In genomic region chr11:111926505-111927391, GRCh38 we compare ENCODE assay signal across 8 cellular contexts. TPM values are rescaled to one million over a fixed set of nuclear protein-coding genes. Genes with fewer than 3 reads are reported as not detected.
DNase-seq lines count a peak whose midpoint lies in the region; ATAC-seq and TF ChIP-seq lines count a peak whose summit lies in the region.

No MANE protein-coding gene starts in this region.

- H4K20me1 ChIP-seq in GM23338 (replicated peaks; ENCODE audit: insufficient read depth), result no peaks in the 10 kb centered on the region
- no peaks in the 10 kb centered on the region for H4K20me1 ChIP-seq in fibroblast of lung (ENCODE audit: control insufficient read depth, extremely low read depth, insufficient read depth, low read length)

- peaks cover 20% of the 10 kb centered on the region for H3K4me1 ChIP-seq in GM23338 (ENCODE audit: insufficient read depth)
- peaks cover 11% of the 10 kb centered on the region for H3K4me1 ChIP-seq in fibroblast of lung (ENCODE audit: control insufficient read depth, extremely low read depth, insufficient read depth, low read length)
- H3K4me1 ChIP-seq in naive thymus-derived CD4-positive, alpha-beta T cell (ENCODE audit: control insufficient read depth in 2 of 2, insufficient read depth in 2 of 2, low read length in 2 of 2), result peaks cover 0 to 5% of the 10 kb centered on the region in 2 donors

- peak overlapping the region; percentile 74 for H3K4me2 ChIP-seq in GM23338
- peak overlapping the region; percentile 89 for H3K4me2 ChIP-seq in fibroblast of lung (ENCODE audit: extremely low read depth, insufficient read depth, low read length)

- peaks cover 5% of the 10 kb centered on the region for H3K27me3 Mint-ChIP-seq in GM23338 (ENCODE audit: insufficient read depth, low read depth, poor library complexity)
- peaks cover 0 to 5% (median 0%) of the 10 kb centered on the region in 5 donors for H3K27me3 Mint-ChIP-seq in naive thymus-derived CD4-positive, alpha-beta T cell
- no peaks in the 10 kb centered on the region for H3K27me3 Mint-ChIP-seq in stimulated activated memory B cell treated with anti-CD40 and anti-IgM and Interleukin-4, amounts not matched to agents 10 μg/mL and 1 μg/mL and 100 μg/mL, for 72 hours

- H3K27ac Mint-ChIP-seq in GM23338, result peak overlapping the region; percentile 97
- peak overlapping the region; percentile 83 to 96 (median 92) for H3K27ac Mint-ChIP-seq in naive thymus-derived CD4-positive, alpha-beta T cell
- H3K27ac Mint-ChIP-seq in stimulated activated memory B cell treated with anti-CD40 and anti-IgM and Interleukin-4, amounts not matched to agents 10 μg/mL and 1 μg/mL and 100 μg/mL, for 72 hours, result peak overlapping the region; percentile 80

- H3K36me3 ChIP-seq in GM23338 (ENCODE audit: insufficient read depth) (no peaks in the 10 kb centered on the region), fibroblast of lung (ENCODE audit: control insufficient read depth, insufficient read depth, low read length) (no peaks in the 10 kb centered on the region)
- H3K36me3 ChIP-seq in naive thymus-derived CD4-positive, alpha-beta T cell (ENCODE audit: control insufficient read depth in 2 of 3, insufficient read depth in 3 of 3, low read length in 3 of 3), result no peaks in the 10 kb centered on the region

- H3K9me3 ChIP-seq in fibroblast of lung (ENCODE audit: control insufficient read depth, insufficient read depth, low read depth, low read length), result no peaks in the 10 kb centered on the region
- H3K9me3 ChIP-seq in naive thymus-derived CD4-positive, alpha-beta T cell (ENCODE audit: control insufficient read depth in 2 of 3, low read length in 3 of 3), result no peaks in the 10 kb centered on the region

- intact Hi-C loops in naive thymus-derived CD4-positive, alpha-beta T cell (cut with micrococcal nuclease), result loop anchor here (1.0 to 5.0 kb wide), 15 partner anchors 10 to 1498 kb away; partner anchors contain the start of genes ALG9 (in 2 of the 2), CFAP68 (in 2 of the 2), DLAT (in 2 of the 2) and FDXACB1 (in 2 of the 2)

- peak overlapping the region; percentile 99 for H2AFZ ChIP-seq in GM23338
- peak overlapping the region; percentile 87 for H2AFZ ChIP-seq in fibroblast of lung (ENCODE audit: low read length)

- peak overlapping the region; percentile 51 for H3K4me3 ChIP-seq in GM23338
- H3K4me3 ChIP-seq in fibroblast of lung (replicated peaks in 1 of 4; ENCODE audit: control extremely low read depth in 1 of 4, insufficient read depth in 1 of 4, low read depth in 3 of 4, low read length in 4 of 4), result peak overlapping the region; percentile 41 to 64 (median 53)
- H3K4me3 ChIP-seq in naive thymus-derived CD4-positive, alpha-beta T cell (ENCODE audit: low read length), result peak overlapping the region; percentile 61

- peak; percentile 90 for ATAC-seq in GM23338
- peak; percentile 96 for ATAC-seq in naive thymus-derived CD4-positive, alpha-beta T cell
- ATAC-seq in stimulated activated memory B cell treated with anti-CD40 and anti-IgM and Interleukin-4, amounts not matched to agents 10 μg/mL and 1 μg/mL and 100 μg/mL, for 72 hours, result peak; percentile 98

- DNase-seq in Daoy (ENCODE audit: low read depth) (peak; percentile 97), GM23338 (ENCODE audit: low spot score) (peak; percentile 98), Kasumi-1 (lab: John Stamatoyannopoulos, UW) (peak; percentile 88 to 90), RKO (ENCODE audit: low spot score) (peak; percentile 95), fibroblast of lung (ENCODE audit: low read depth in 2 of 2) (peak; percentile 96 to 97)
- peak; percentile 88 to 92 for DNase-seq in activated T-helper 1 cell treated with anti-CD3 and anti-CD28 coated beads, Interleukin-2, amount 50 U/mL, for 16 hours (ENCODE audit: low read depth in 1 of 2, low spot score in 1 of 2)
- peak; percentile 91 to 98 (median 96) for DNase-seq in naive thymus-derived CD4-positive, alpha-beta T cell

- CTCF ChIA-PET in naive thymus-derived CD4-positive, alpha-beta T cell (lab: Charles Lee), result interaction anchor here (0.6 to 1.7 kb wide), 9 partner anchors 9 to 155 kb away, joined by 3 to 8 read pairs (median 4); partner anchors contain the start of gene ALG9

- H3K9me2 ChIP-seq in GM23338 (ENCODE audit: insufficient read depth), result no peaks in the 10 kb centered on the region

- H3K9me3 Mint-ChIP-seq in GM23338, result no peaks in the 10 kb centered on the region
- peaks cover 0 to 2% (median 0%) of the 10 kb centered on the region in 11 donors for H3K9me3 Mint-ChIP-seq in naive thymus-derived CD4-positive, alpha-beta T cell
- H3K9me3 Mint-ChIP-seq in stimulated activated memory B cell treated with anti-CD40 and anti-IgM and Interleukin-4, amounts not matched to agents 10 μg/mL and 1 μg/mL and 100 μg/mL, for 72 hours, result no peaks in the 10 kb centered on the region

- no peaks in the 10 kb centered on the region for H3K36me3 Mint-ChIP-seq in GM23338 (ENCODE audit: low read depth)
- no peaks in the 10 kb centered on the region for H3K36me3 Mint-ChIP-seq in naive thymus-derived CD4-positive, alpha-beta T cell
- no peaks in the 10 kb centered on the region for H3K36me3 Mint-ChIP-seq in stimulated activated memory B cell treated with anti-CD40 and anti-IgM and Interleukin-4, amounts not matched to agents 10 μg/mL and 1 μg/mL and 100 μg/mL, for 72 hours

- H3K4me3 Mint-ChIP-seq in GM23338, result peak overlapping the region; percentile 78
- H3K4me3 Mint-ChIP-seq in naive thymus-derived CD4-positive, alpha-beta T cell, result peak overlapping the region; percentile 76 to 91 (median 87)
- peak overlapping the region; percentile 84 for H3K4me3 Mint-ChIP-seq in stimulated activated memory B cell treated with anti-CD40 and anti-IgM and Interleukin-4, amounts not matched to agents 10 μg/mL and 1 μg/mL and 100 μg/mL, for 72 hours

- H3F3A ChIP-seq in GM23338 (replicated peaks; ENCODE audit: low read depth), result no peaks in the 10 kb centered on the region; the same call in 1 of the 2 replicates

- H3K4me1 Mint-ChIP-seq in GM23338, result peaks cover 29% of the 10 kb centered on the region
- peaks cover 0 to 19% (median 16%) of the 10 kb centered on the region in 7 donors for H3K4me1 Mint-ChIP-seq in naive thymus-derived CD4-positive, alpha-beta T cell
- H3K4me1 Mint-ChIP-seq in stimulated activated memory B cell treated with anti-CD40 and anti-IgM and Interleukin-4, amounts not matched to agents 10 μg/mL and 1 μg/mL and 100 μg/mL, for 72 hours, result peaks cover 17% of the 10 kb centered on the region

- H3K9ac ChIP-seq in fibroblast of lung (ENCODE audit: insufficient read depth, low read length), result peak overlapping the region; percentile 47

- TF ChIP-seq CTCF in GM23338 (conservative IDR thresholded peaks at IDR 0.05; ENCODE audit: low read depth in 2 of 2) (no peak), fibroblast of lung (conservative IDR thresholded peaks at IDR 0.05 in 1 of 2, IDR thresholded peaks at IDR 0.05 in 1 of 2; ENCODE audit: low read depth in 1 of 2, low read length in 2 of 2) (no peak)

- H3K79me2 ChIP-seq in GM23338 (replicated peaks; ENCODE audit: insufficient read depth) (no peaks in the 10 kb centered on the region), fibroblast of lung (ENCODE audit: control insufficient read depth, insufficient read depth, low read length) (no peaks in the 10 kb centered on the region)

- peak overlapping the region; percentile 94 for H3K27ac ChIP-seq in GM23338 (ENCODE audit: low read depth)
- H3K27ac ChIP-seq in fibroblast of lung (ENCODE audit: insufficient read depth, low read length), result peak overlapping the region; percentile 75
- H3K27ac ChIP-seq in naive thymus-derived CD4-positive, alpha-beta T cell (ENCODE audit: low read depth, low read length), result peak overlapping the region; percentile 76

- H3K27me3 ChIP-seq in GM23338 (ENCODE audit: insufficient read depth) (no peaks in the 10 kb centered on the region), fibroblast of lung (ENCODE audit: control insufficient read depth, insufficient read depth, low read length) (no peaks in the 10 kb centered on the region)
- H3K27me3 ChIP-seq in naive thymus-derived CD4-positive, alpha-beta T cell (ENCODE audit: control insufficient read depth in 2 of 2, insufficient read depth in 2 of 2, low read length in 2 of 2), result no peaks in the 10 kb centered on the region

- POLR2A ChIA-PET in naive thymus-derived CD4-positive, alpha-beta T cell (lab: Charles Lee), result interaction anchor here (0.6 to 2.8 kb wide), 21 partner anchors 10 to 181 kb away, joined by 3 to 22 read pairs (median 4); partner anchors contain the start of genes ALG9, CFAP68, DIXDC1 and DLAT

RNA-seq across cellular contexts. Expression of gene C11orf52, which starts 8.0 kb away (rescaled TPM):
- not detected in 2 replicates for total RNA-seq in Daoy (2014; rRNA removed; shearing (Covaris generic))
- total RNA-seq in GM23338 (2014; rRNA removed; shearing (Covaris generic)), result 1.0 TPM in 1 of 2 replicates, not detected in the other
- polyA plus RNA-seq in GM23338 (2016; fragmentation: Nextera tagmentation; extraction: Ambion mirVana) (4.1 and 4.7 TPM in 2 replicates), fibroblast of lung (0.32 and 1.3 TPM in 2 replicates)
- total RNA-seq in fibroblast of lung, result 0.51 and 0.99 TPM in 2 replicates
- polyA plus RNA-seq in fibroblast of lung (2012), result 0.39 and 1.4 TPM in 2 replicates
- polyA minus RNA-seq in fibroblast of lung (ENCODE audit: low replicate concordance), result not detected in 2 replicates
- total RNA-seq in naive thymus-derived CD4-positive, alpha-beta T cell, result not detected
- polyA plus RNA-seq in naive thymus-derived CD4-positive, alpha-beta T cell, result under 1 TPM in 1 of 2 donors, not detected in 1; 0.26 TPM

RNA-seq across cellular contexts. Expression of gene DIXDC1, which starts 10.4 kb away (rescaled TPM):
- total RNA-seq in Daoy (2014; rRNA removed; shearing (Covaris generic)), result 7.1 and 9.0 TPM in 2 replicates
- total RNA-seq in GM23338 (2014; rRNA removed; shearing (Covaris generic)), result 17.2 and 18.1 TPM in 2 replicates
- 9.4 and 9.6 TPM in 2 replicates for polyA plus RNA-seq in GM23338 (2016; fragmentation: Nextera tagmentation; extraction: Ambion mirVana)
- total RNA-seq in fibroblast of lung, result 18.2 and 19.8 TPM in 2 replicates
- polyA plus RNA-seq in fibroblast of lung, result 8.4 and 14.3 TPM in 2 replicates
- polyA plus RNA-seq in fibroblast of lung (2012), result 5.4 and 9.8 TPM in 2 replicates
- 1.4 and 2.4 TPM in 2 replicates for polyA minus RNA-seq in fibroblast of lung (ENCODE audit: low replicate concordance)
- 10 to 100 TPM in 1 of 5 experiments, 1 to 10 TPM in 2, under 1 TPM in 2; 0.50 to 10.4 (median 1.3) TPM for total RNA-seq in naive thymus-derived CD4-positive, alpha-beta T cell
- polyA plus RNA-seq in naive thymus-derived CD4-positive, alpha-beta T cell, result 1 to 10 TPM in 1 of 2 donors, under 1 TPM in 1; 0.76 to 2.0 TPM

RNA-seq across cellular contexts. Expression of gene HSPB2, which starts 14.2 kb away (rescaled TPM):
- total RNA-seq in Daoy (2014; rRNA removed; shearing (Covaris generic)), result not detected in 2 replicates
- 1.0 and 3.5 TPM in 2 replicates for total RNA-seq in GM23338 (2014; rRNA removed; shearing (Covaris generic))
- polyA plus RNA-seq in GM23338 (2016; fragmentation: Nextera tagmentation; extraction: Ambion mirVana) (2.2 and 2.6 TPM in 2 replicates), fibroblast of lung (0.94 and 2.5 TPM in 2 replicates)
- total RNA-seq in fibroblast of lung, result 2.1 and 2.8 TPM in 2 replicates
- polyA plus RNA-seq in fibroblast of lung (2012), result 2.8 and 7.4 TPM in 2 replicates
- 0.27 TPM in 1 of 2 replicates, not detected in the other for polyA minus RNA-seq in fibroblast of lung (ENCODE audit: low replicate concordance)
- total RNA-seq in naive thymus-derived CD4-positive, alpha-beta T cell, result not detected
- polyA plus RNA-seq in naive thymus-derived CD4-positive, alpha-beta T cell, result not detected

RNA-seq across cellular contexts. Expression of gene CRYAB, which starts 15.2 kb away (rescaled TPM):
- not detected in 2 replicates for total RNA-seq in Daoy (2014; rRNA removed; shearing (Covaris generic))
- 6.1 and 6.8 TPM in 2 replicates for total RNA-seq in GM23338 (2014; rRNA removed; shearing (Covaris generic))
- 8.4 and 9.6 TPM in 2 replicates for polyA plus RNA-seq in GM23338 (2016; fragmentation: Nextera tagmentation; extraction: Ambion mirVana)
- total RNA-seq in fibroblast of lung, result 28.5 and 51.2 TPM in 2 replicates
- 30.0 and 48.1 TPM in 2 replicates for polyA plus RNA-seq in fibroblast of lung
- 43.8 and 99.4 TPM in 2 replicates for polyA plus RNA-seq in fibroblast of lung (2012)
- polyA minus RNA-seq in fibroblast of lung (ENCODE audit: low replicate concordance), result 44.5 and 75.1 TPM in 2 replicates
- not detected for total RNA-seq in naive thymus-derived CD4-positive, alpha-beta T cell
- not detected for polyA plus RNA-seq in naive thymus-derived CD4-positive, alpha-beta T cell

RNA-seq across cellular contexts. Expression of gene CFAP68, which starts 47.4 kb away (rescaled TPM):
- total RNA-seq in Daoy (2014; rRNA removed; shearing (Covaris generic)), result 15.0 and 24.1 TPM in 2 replicates
- 9.9 and 15.8 TPM in 2 replicates for total RNA-seq in GM23338 (2014; rRNA removed; shearing (Covaris generic))
- 52.8 and 55.8 TPM in 2 replicates for polyA plus RNA-seq in GM23338 (2016; fragmentation: Nextera tagmentation; extraction: Ambion mirVana)
- total RNA-seq in fibroblast of lung, result 16.9 and 19.3 TPM in 2 replicates
- polyA plus RNA-seq in fibroblast of lung, result 21.1 and 23.0 TPM in 2 replicates
- polyA plus RNA-seq in fibroblast of lung (2012), result 23.7 and 28.0 TPM in 2 replicates
- polyA minus RNA-seq in fibroblast of lung (ENCODE audit: low replicate concordance), result 2.7 TPM in 1 of 2 replicates, not detected in the other
- total RNA-seq in naive thymus-derived CD4-positive, alpha-beta T cell, result 10 to 100 TPM; 13.7 to 24.9 (median 18.3) TPM
- polyA plus RNA-seq in naive thymus-derived CD4-positive, alpha-beta T cell, result 10 to 100 TPM; 34.5 to 39.4 TPM

Comparison
In these comparisons a context has a peak if more than half of its experiments do, and no peak if none do; other contexts are left out.
1. Peak in every context shown above with its lines: DNase-seq, ATAC-seq, H3K4me3 ChIP-seq and H3K27ac ChIP-seq.